9 cellular contexts compared by ENCODE assay signal in the genomic region with DNA sequence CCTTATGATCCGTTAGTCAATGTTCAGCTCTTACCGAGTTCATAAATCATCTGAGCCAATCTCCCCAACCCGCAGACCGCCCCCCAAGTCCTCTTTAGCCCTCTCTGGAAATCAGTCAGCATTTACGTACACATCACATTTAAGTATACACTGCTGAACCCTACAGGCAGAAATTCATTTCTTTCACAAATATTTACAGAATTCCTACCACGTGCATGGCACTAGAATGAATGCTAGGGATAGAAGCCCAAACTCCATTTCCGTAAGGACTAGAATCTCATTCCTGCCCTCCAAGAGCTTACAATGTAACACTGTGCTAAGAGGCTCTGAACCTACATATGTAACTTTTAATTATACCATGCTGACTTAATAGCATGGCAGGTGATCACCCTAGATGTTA. TPM values are rescaled to one million over a fixed set of nuclear protein-coding genes. Genes with fewer than 3 reads are reported as not detected.
A peak's percentile ranks its signal among the peaks of the same experiment; 100 is the strongest.
DNase-seq lines count a peak whose midpoint lies in the region; ATAC-seq and TF ChIP-seq lines count a peak whose summit lies in the region.
"Had no signal": no experiment of that assay in that cellular context is flagged by ENCODE, and none has a peak within 500 bp of the region (broad histone marks: within the 10 kb centered on the region; RNA-seq: fewer than 3 reads in every experiment).

No MANE protein-coding gene starts in this region.

- H3K27me3 ChIP-seq in foreskin keratinocyte: no peaks in the 10 kb centered on the region

- ATAC-seq in foreskin keratinocyte: no peak
- ATAC-seq in stimulated activated naive B cell treated with anti-CD40 and anti-IgM and Interleukin-4, amounts not matched to agents 10 μg/mL and 1 μg/mL and 100 μg/mL, for 72 hours (replicated peaks): no peak

- no peaks in the 10 kb centered on the region for H3K9me3 Mint-ChIP-seq in T-helper 1 cell treated with Interleukin-12 subunit alpha and Interleukin-12 subunit beta and Interleukin-4 antibody, amounts not matched to agents 30 μg/mL and 1 μg/mL, for 36 hours
- no peaks in the 10 kb centered on the region for H3K9me3 Mint-ChIP-seq in stimulated activated naive B cell treated with anti-CD40 and anti-IgM and Interleukin-4, amounts not matched to agents 10 μg/mL and 1 μg/mL and 100 μg/mL, for 72 hours

- no peak for DNase-seq in T-helper 1 cell
- no peak for DNase-seq in foreskin keratinocyte
- DNase-seq in stimulated activated naive B cell treated with anti-CD40 and anti-IgM and Interleukin-4, amounts not matched to agents 10 μg/mL and 1 μg/mL and 100 μg/mL, for 72 hours: no peak
- no peak for DNase-seq in GM19238 (ENCODE audit: insufficient read length, low spot score)
- no peak for DNase-seq in activated CD4-positive, CD25-positive, alpha-beta regulatory T cell treated with anti-CD3 and anti-CD28 coated beads, Interleukin-2, amount 50 U/mL, for 72 hours
- no peak for DNase-seq in NCI-H345 (lab: John Stamatoyannopoulos, UW)
- DNase-seq: COR-L47 had no signal

- H3K27ac Mint-ChIP-seq in T-helper 1 cell treated with Interleukin-12 subunit alpha and Interleukin-12 subunit beta and Interleukin-4 antibody, amounts not matched to agents 30 μg/mL and 1 μg/mL, for 36 hours: peak overlapping the region; percentile 85
- peak overlapping the region; percentile 97 for H3K27ac Mint-ChIP-seq in stimulated activated naive B cell treated with anti-CD40 and anti-IgM and Interleukin-4, amounts not matched to agents 10 μg/mL and 1 μg/mL and 100 μg/mL, for 72 hours

- TF ChIP-seq CTCF in VCaP (conservative IDR thresholded peaks at IDR 0.05): no peak
- TF ChIP-seq CTCF in foreskin keratinocyte (conservative IDR thresholded peaks at IDR 0.05): peak; percentile 34

- H3K27me3 Mint-ChIP-seq in T-helper 1 cell treated with Interleukin-12 subunit alpha and Interleukin-12 subunit beta and Interleukin-4 antibody, amounts not matched to agents 30 μg/mL and 1 μg/mL, for 36 hours (ENCODE audit: low read depth): no peaks in the 10 kb centered on the region
- no peaks in the 10 kb centered on the region for H3K27me3 Mint-ChIP-seq in stimulated activated naive B cell treated with anti-CD40 and anti-IgM and Interleukin-4, amounts not matched to agents 10 μg/mL and 1 μg/mL and 100 μg/mL, for 72 hours

- H3K4me3 Mint-ChIP-seq in T-helper 1 cell treated with Interleukin-12 subunit alpha and Interleukin-12 subunit beta and Interleukin-4 antibody, amounts not matched to agents 30 μg/mL and 1 μg/mL, for 36 hours: peak overlapping the region; percentile 99
- peak overlapping the region; percentile 98 for H3K4me3 Mint-ChIP-seq in stimulated activated naive B cell treated with anti-CD40 and anti-IgM and Interleukin-4, amounts not matched to agents 10 μg/mL and 1 μg/mL and 100 μg/mL, for 72 hours

- H3K36me3 Mint-ChIP-seq in T-helper 1 cell treated with Interleukin-12 subunit alpha and Interleukin-12 subunit beta and Interleukin-4 antibody, amounts not matched to agents 30 μg/mL and 1 μg/mL, for 36 hours (ENCODE audit: low read depth): peaks cover 20% of the 10 kb centered on the region
- peaks cover 4 to 7% of the 10 kb centered on the region in 2 donors for H3K36me3 Mint-ChIP-seq in stimulated activated naive B cell treated with anti-CD40 and anti-IgM and Interleukin-4, amounts not matched to agents 10 μg/mL and 1 μg/mL and 100 μg/mL, for 72 hours

- H3K4me1 ChIP-seq in foreskin keratinocyte: peaks cover 45% of the 10 kb centered on the region

- H3K4me1 Mint-ChIP-seq in T-helper 1 cell treated with Interleukin-12 subunit alpha and Interleukin-12 subunit beta and Interleukin-4 antibody, amounts not matched to agents 30 μg/mL and 1 μg/mL, for 36 hours (ENCODE audit: low read depth): peaks cover 46% of the 10 kb centered on the region
- H3K4me1 Mint-ChIP-seq in stimulated activated naive B cell treated with anti-CD40 and anti-IgM and Interleukin-4, amounts not matched to agents 10 μg/mL and 1 μg/mL and 100 μg/mL, for 72 hours: peaks cover 29 to 59% of the 10 kb centered on the region in 2 donors

- H3K27ac ChIP-seq in VCaP (peak overlapping the region; percentile 99), foreskin keratinocyte (peak overlapping the region; percentile 96)

RNA-seq across cellular contexts. Expression of gene OSER1, which starts 1.8 kb away (rescaled TPM):
- total RNA-seq in foreskin keratinocyte: 29.9 and 32.9 TPM in 2 replicates
- polyA plus RNA-seq in foreskin keratinocyte: 27.6 and 33.1 TPM in 2 replicates

RNA-seq across cellular contexts. Expression of gene JPH2, which starts 21.8 kb away (rescaled TPM):
- 7.1 and 7.8 TPM in 2 replicates for total RNA-seq in foreskin keratinocyte
- polyA plus RNA-seq in foreskin keratinocyte: 2.6 and 3.0 TPM in 2 replicates

RNA-seq across cellular contexts. Expression of gene GDAP1L1, which starts 38.3 kb away (rescaled TPM):
- not detected in 2 replicates for total RNA-seq in foreskin keratinocyte
- polyA plus RNA-seq in foreskin keratinocyte: not detected in 2 replicates
